ENCODE assay signal across 26 cellular contexts in the genomic region with DNA sequence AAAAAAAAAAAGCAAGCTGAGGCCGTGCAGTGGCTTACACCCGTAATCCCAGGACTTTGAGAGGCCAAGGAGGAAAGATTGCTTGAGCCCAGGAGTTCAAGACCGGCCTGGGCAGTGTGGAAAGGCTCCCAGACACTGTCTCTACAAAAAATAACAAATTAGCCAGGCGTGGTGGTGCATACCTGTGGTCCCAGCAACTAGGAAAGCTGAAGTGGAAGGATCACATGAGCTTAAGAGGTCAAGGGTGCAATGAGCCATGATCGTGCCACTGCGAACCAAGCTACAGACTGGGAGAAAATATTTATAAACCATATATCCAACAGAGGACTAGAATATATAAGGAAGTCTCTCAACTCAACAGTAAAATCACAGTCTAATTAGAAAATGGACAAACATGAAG. TPM values are rescaled to one million over a fixed set of nuclear protein-coding genes. Genes with fewer than 3 reads are reported as not detected.
"Had no signal": no experiment of that assay in that cellular context is flagged by ENCODE, and none has a peak within 500 bp of the region (broad histone marks: within the 10 kb centered on the region; RNA-seq: fewer than 3 reads in every experiment).

No MANE protein-coding gene starts in this region.

- H3K4me3 Mint-ChIP-seq: stimulated activated naive B cell treated with anti-CD40 and anti-IgM and Interleukin-4, amounts not matched to agents 10 μg/mL and 1 μg/mL and 100 μg/mL, for 72 hours; stimulated activated naive CD8-positive, alpha-beta T cell treated with anti-CD3 and anti-CD28 coated beads, Interleukin-15, Interleukin-2, amounts not matched to agents 100 ng/mL and 50 ng/mL, for 24 hours had no signal

- H3K27me3 ChIP-seq: gastrocnemius medialis, hepatocyte, left lung, right lobe of liver, transverse colon, upper lobe of right lung, uterus had no signal

- H3K36me3 ChIP-seq: left lung, neutrophil, prostate gland, right lobe of liver, thoracic aorta, transverse colon, upper lobe of right lung, uterus had no signal

- H3K79me2 ChIP-seq: hepatocyte, parathyroid adenoma had no signal

- H2AFZ ChIP-seq: hepatocyte, parathyroid adenoma had no signal

- H3K4me1 ChIP-seq: left lung, parathyroid adenoma, prostate gland, right lobe of liver, transverse colon, upper lobe of right lung, uterus had no signal

- H3K27ac ChIP-seq: dorsolateral prefrontal cortex, gastrocnemius medialis, hepatocyte, left lung, neutrophil, parathyroid adenoma, prostate gland, right lobe of liver, thoracic aorta, transverse colon, upper lobe of right lung, uterus had no signal

- H3K9me3 ChIP-seq: gastrocnemius medialis, left lung, neutrophil, prostate gland, right lobe of liver, thoracic aorta, transverse colon, upper lobe of right lung, uterus had no signal

- H3K4me2 ChIP-seq: hepatocyte had no signal

- H3K9ac ChIP-seq: parathyroid adenoma had no signal

- DNase-seq: dorsolateral prefrontal cortex; effector CD4-positive, alpha-beta T cell; gastrocnemius medialis; head of caudate nucleus; kidney; left cardiac atrium; left lung; mesendoderm; midbrain; naive thymus-derived CD4-positive, alpha-beta T cell; retina; small intestine; stimulated activated CD4-positive, alpha-beta T cell treated with anti-CD3 and anti-CD28 coated beads, Interleukin-15, amount 100 ng/mL, for 24 hours; stimulated activated CD4-positive, alpha-beta T cell treated with anti-CD3 and anti-CD28 coated beads, Interleukin-2, amount 100 ng/mL, for 48 hours; stimulated activated naive B cell treated with anti-CD40 and anti-IgM and Interleukin-4, amounts not matched to agents 10 μg/mL and 1 μg/mL and 100 μg/mL, for 72 hours; transverse colon; upper lobe of right lung; uterus had no signal

- H3K4me3 ChIP-seq: dorsolateral prefrontal cortex, gastrocnemius medialis, hepatocyte, left lung, prostate gland, right lobe of liver, thoracic aorta, transverse colon, upper lobe of right lung, uterus had no signal

- FAIRE-seq: colon, kidney, small intestine had no signal

- H3K27ac Mint-ChIP-seq: naive thymus-derived CD4-positive, alpha-beta T cell; stimulated activated naive B cell treated with anti-CD40 and anti-IgM and Interleukin-4, amounts not matched to agents 10 μg/mL and 1 μg/mL and 100 μg/mL, for 72 hours; stimulated activated naive CD8-positive, alpha-beta T cell treated with anti-CD3 and anti-CD28 coated beads, Interleukin-15, Interleukin-2, amounts not matched to agents 100 ng/mL and 50 ng/mL, for 24 hours had no signal

- ATAC-seq: gastrocnemius medialis; left cardiac atrium; left lung; naive thymus-derived CD4-positive, alpha-beta T cell; right lobe of liver; stimulated activated naive B cell treated with anti-CD40 and anti-IgM and Interleukin-4, amounts not matched to agents 10 μg/mL and 1 μg/mL and 100 μg/mL, for 72 hours; upper lobe of right lung had no signal

- H3K9me3 Mint-ChIP-seq: naive thymus-derived CD4-positive, alpha-beta T cell; stimulated activated naive B cell treated with anti-CD40 and anti-IgM and Interleukin-4, amounts not matched to agents 10 μg/mL and 1 μg/mL and 100 μg/mL, for 72 hours; stimulated activated naive CD8-positive, alpha-beta T cell treated with anti-CD3 and anti-CD28 coated beads, Interleukin-15, Interleukin-2, amounts not matched to agents 100 ng/mL and 50 ng/mL, for 24 hours had no signal

- H3K36me3 Mint-ChIP-seq: stimulated activated naive B cell treated with anti-CD40 and anti-IgM and Interleukin-4, amounts not matched to agents 10 μg/mL and 1 μg/mL and 100 μg/mL, for 72 hours had no signal

RNA-seq across cellular contexts. Expression of gene LAMB2, which starts 48.5 kb away (rescaled TPM):
- polyA plus RNA-seq: naive thymus-derived CD4-positive, alpha-beta T cell had no signal
